8 cellular contexts compared by ENCODE assay signal in the genomic region with DNA sequence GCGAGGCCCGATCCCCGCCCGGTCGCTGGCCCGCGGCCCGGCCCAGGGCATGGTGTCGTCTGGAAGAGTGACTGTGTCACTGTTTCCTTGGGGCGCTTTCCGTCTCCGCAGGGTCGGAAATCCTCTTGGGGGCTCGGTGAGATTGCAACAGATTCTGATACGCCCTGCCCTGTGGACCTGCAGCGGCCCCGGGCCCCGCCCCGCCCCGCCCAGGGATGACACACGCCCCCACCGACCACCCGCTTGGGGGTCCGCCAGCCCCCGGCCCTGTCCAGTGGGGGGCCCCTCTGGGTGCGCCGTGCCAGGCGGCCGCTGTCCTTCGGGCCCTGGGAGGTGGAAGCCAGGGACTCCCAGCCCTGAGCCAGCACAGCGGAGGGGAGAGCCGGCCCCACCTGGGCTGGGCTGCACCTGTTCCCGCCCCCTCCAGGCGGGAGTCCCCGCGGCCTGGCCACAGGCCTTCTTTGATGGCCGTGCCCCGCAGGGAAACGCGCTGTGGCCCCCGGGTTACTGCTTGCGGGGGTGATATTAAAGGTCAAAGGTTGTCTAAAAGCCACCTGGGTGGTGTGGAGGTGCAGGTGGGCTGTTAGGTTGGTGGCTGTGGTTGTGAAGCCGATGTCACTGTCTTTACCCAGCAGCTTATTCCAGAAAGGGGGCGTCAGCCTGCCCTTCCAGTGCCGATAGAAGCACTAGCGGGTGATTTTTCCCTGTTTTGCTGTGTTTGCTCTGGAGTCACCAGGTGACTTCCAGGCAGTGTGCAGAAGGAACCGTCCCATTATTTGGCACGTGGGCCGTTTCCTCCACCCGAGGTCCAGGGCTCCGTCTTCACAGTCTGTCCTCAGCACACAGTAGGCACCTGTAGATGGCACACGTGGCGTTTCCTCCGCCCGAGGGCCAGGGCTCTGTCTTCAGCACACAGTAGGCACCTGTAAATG. TPM values are rescaled to one million over a fixed set of nuclear protein-coding genes. Genes with fewer than 3 reads are reported as not detected.
DNase-seq lines count a peak whose midpoint lies in the region; ATAC-seq, FAIRE-seq and TF ChIP-seq lines count a peak whose summit lies in the region.

No MANE protein-coding gene starts in this region.

- no peak overlapping the region for H3K27ac Mint-ChIP-seq in WTC11
- no peak overlapping the region for H3K27ac Mint-ChIP-seq in endothelial cell (ENCODE audit: unreplicated experiment)

- POLR2A ChIA-PET in WTC11 (lab: Charles Lee), result interaction anchor here (0.6 to 1.1 kb wide), 4 partner anchors 38 to 55 kb away, joined by 3 read pairs; a partner anchor contains a TSS

- H2AFZ ChIP-seq in neuron (ENCODE audit: low read depth, low read length), result no peak overlapping the region

- ATAC-seq in HG03108 (IDR thresholded peaks at IDR 0.05; ENCODE audit: unreplicated experiment) (peak; percentile 4), WTC11 (peak; percentile 27), GM21390 (IDR thresholded peaks at IDR 0.05; ENCODE audit: unreplicated experiment) (no peak)

- CTCF ChIA-PET in WTC11 (lab: Charles Lee), result interaction anchor here (0.6 to 4.0 kb wide), 6 partner anchors 10 to 252 kb away, joined by 3 to 57 read pairs (median 4); a partner anchor contains a TSS

- H3K9me3 Mint-ChIP-seq in WTC11 (no peaks in the 10 kb centered on the region), endothelial cell (ENCODE audit: unreplicated experiment) (no peaks in the 10 kb centered on the region)

- H3K36me3 ChIP-seq in neuron (ENCODE audit: insufficient read depth, low read length), result no peaks in the 10 kb centered on the region

- no peak for FAIRE-seq in H54 (lab: Jason Lieb, UNC)

- H3K36me3 Mint-ChIP-seq in WTC11 (no peaks in the 10 kb centered on the region), endothelial cell (ENCODE audit: low read depth, unreplicated experiment) (no peaks in the 10 kb centered on the region)

- H3K4me1 ChIP-seq in neuron (ENCODE audit: insufficient read depth, low read length), result peaks cover 29% of the 10 kb centered on the region

- H3K4me3 ChIP-seq in GM08714 (ENCODE audit: low read length) (peak overlapping the region; percentile 80; the same call in 1 of the 2 replicates), neuron (ENCODE audit: low read length) (peak overlapping the region; percentile 79)

- no peaks in the 10 kb centered on the region for H3K27me3 ChIP-seq in neuron (ENCODE audit: insufficient read depth, low read length)

- peak overlapping the region; percentile 66 for H3K4me3 Mint-ChIP-seq in WTC11
- H3K4me3 Mint-ChIP-seq in endothelial cell (ENCODE audit: unreplicated experiment), result peak overlapping the region; percentile 86

- no peaks in the 10 kb centered on the region for H3K9me3 ChIP-seq in neuron (ENCODE audit: low read length)

- H3K27me3 Mint-ChIP-seq in WTC11 (ENCODE audit: low read depth) (peaks cover 26% of the 10 kb centered on the region), endothelial cell (ENCODE audit: unreplicated experiment) (peaks cover 31% of the 10 kb centered on the region)

- TF ChIP-seq POLR2A in H54 (IDR thresholded peaks at IDR 0.05; ENCODE audit: low read depth, low read length), result no peak

- DNase-seq in WTC11 (ENCODE audit: low spot score) (peak; percentile 45), endothelial cell (ENCODE audit: low spot score) (no peak), H54 (ENCODE audit: insufficient read length, low spot score) (no peak), NCI-H446 (lab: John Stamatoyannopoulos, UW) (no peak)

- H3K4me1 Mint-ChIP-seq in WTC11 (peaks cover 8% of the 10 kb centered on the region), endothelial cell (ENCODE audit: unreplicated experiment) (peaks cover 4% of the 10 kb centered on the region)

- TF ChIP-seq CTCF in WTC11 (IDR thresholded peaks at IDR 0.05), result no peak
- TF ChIP-seq CTCF in endothelial cell (IDR thresholded peaks at IDR 0.05; ENCODE audit: unreplicated experiment), result no peak

TF ChIP-seq in WTC11, 78 proteins besides CTCF, POLR2A, EP300 and RAD21:
- TF ChIP-seq, protein P1, sequence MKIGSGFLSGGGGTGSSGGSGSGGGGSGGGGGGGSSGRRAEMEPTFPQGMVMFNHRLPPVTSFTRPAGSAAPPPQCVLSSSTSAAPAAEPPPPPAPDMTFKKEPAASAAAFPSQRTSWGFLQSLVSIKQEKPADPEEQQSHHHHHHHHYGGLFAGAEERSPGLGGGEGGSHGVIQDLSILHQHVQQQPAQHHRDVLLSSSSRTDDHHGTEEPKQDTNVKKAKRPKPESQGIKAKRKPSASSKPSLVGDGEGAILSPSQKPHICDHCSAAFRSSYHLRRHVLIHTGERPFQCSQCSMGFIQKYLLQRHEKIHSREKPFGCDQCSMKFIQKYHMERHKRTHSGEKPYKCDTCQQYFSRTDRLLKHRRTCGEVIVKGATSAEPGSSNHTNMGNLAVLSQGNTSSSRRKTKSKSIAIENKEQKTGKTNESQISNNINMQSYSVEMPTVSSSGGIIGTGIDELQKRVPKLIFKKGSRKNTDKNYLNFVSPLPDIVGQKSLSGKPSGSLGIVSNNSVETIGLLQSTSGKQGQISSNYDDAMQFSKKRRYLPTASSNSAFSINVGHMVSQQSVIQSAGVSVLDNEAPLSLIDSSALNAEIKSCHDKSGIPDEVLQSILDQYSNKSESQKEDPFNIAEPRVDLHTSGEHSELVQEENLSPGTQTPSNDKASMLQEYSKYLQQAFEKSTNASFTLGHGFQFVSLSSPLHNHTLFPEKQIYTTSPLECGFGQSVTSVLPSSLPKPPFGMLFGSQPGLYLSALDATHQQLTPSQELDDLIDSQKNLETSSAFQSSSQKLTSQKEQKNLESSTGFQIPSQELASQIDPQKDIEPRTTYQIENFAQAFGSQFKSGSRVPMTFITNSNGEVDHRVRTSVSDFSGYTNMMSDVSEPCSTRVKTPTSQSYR (CRISPR knock-in tag; IDR thresholded peaks at IDR 0.05), result no peak
- TF ChIP-seq ATF1 (CRISPR knock-in tag; IDR thresholded peaks at IDR 0.05) (no peak), HMGA2 (CRISPR knock-in tag; IDR thresholded peaks at IDR 0.05) (no peak), ZNF396 (CRISPR knock-in tag; IDR thresholded peaks at IDR 0.05; ENCODE audit: borderline replicate concordance) (no peak), ZNF423 (CRISPR knock-in tag; IDR thresholded peaks at IDR 0.05) (peak; percentile 54; the same call in 1 of the 2 replicates), SP1 (CRISPR knock-in tag; conservative IDR thresholded peaks at IDR 0.05) (no peak)
- TF ChIP-seq, protein P2, sequence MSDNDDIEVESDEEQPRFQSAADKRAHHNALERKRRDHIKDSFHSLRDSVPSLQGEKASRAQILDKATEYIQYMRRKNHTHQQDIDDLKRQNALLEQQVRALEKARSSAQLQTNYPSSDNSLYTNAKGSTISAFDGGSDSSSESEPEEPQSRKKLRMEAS (CRISPR knock-in tag; IDR thresholded peaks at IDR 0.05), result peak; percentile 27; the same call in 1 of the 2 replicates
- TF ChIP-seq, protein P3, sequence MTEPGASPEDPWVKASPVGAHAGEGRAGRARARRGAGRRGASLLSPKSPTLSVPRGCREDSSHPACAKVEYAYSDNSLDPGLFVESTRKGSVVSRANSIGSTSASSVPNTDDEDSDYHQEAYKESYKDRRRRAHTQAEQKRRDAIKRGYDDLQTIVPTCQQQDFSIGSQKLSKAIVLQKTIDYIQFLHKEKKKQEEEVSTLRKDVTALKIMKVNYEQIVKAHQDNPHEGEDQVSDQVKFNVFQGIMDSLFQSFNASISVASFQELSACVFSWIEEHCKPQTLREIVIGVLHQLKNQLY (CRISPR knock-in tag; IDR thresholded peaks at IDR 0.05), result no peak
TF ChIP-seq in WTC11: peak in this region for 2.

RNA-seq across cellular contexts. Expression of a gene that starts 0.8 kb away (rescaled TPM):
- total RNA-seq in WTC11 (2021) (17.3 to 21.0 TPM (median 17.8 TPM) in 3 replicates), endothelial cell (ENCODE audit: unreplicated experiment) (17.3 TPM)

RNA-seq across cellular contexts. Expression of a gene that starts 4.6 kb away (rescaled TPM):
- total RNA-seq in WTC11 (2021), result 0.82 to 0.92 TPM (median 0.89 TPM) in 3 replicates
- not detected for total RNA-seq in endothelial cell (ENCODE audit: unreplicated experiment)

RNA-seq across cellular contexts. Expression of a gene that starts 15.8 kb away (rescaled TPM):
- 51.7 to 61.6 TPM (median 51.9 TPM) in 3 replicates for total RNA-seq in WTC11 (2021)
- total RNA-seq in endothelial cell (ENCODE audit: unreplicated experiment), result 9.1 TPM

RNA-seq across cellular contexts. Expression of a gene that starts 38.1 kb away (rescaled TPM):
- total RNA-seq in WTC11 (2021), result 193 to 212 TPM (median 193 TPM) in 3 replicates
- total RNA-seq in endothelial cell (ENCODE audit: unreplicated experiment), result 157 TPM

RNA-seq across cellular contexts. Expression of a gene that starts 44.5 kb away (rescaled TPM):
- total RNA-seq in WTC11 (2021), result 60.1 to 70.9 TPM (median 60.3 TPM) in 3 replicates
- 53.3 TPM for total RNA-seq in endothelial cell (ENCODE audit: unreplicated experiment)
